ENCODE assay signal across 13 cellular contexts in the genomic region with DNA sequence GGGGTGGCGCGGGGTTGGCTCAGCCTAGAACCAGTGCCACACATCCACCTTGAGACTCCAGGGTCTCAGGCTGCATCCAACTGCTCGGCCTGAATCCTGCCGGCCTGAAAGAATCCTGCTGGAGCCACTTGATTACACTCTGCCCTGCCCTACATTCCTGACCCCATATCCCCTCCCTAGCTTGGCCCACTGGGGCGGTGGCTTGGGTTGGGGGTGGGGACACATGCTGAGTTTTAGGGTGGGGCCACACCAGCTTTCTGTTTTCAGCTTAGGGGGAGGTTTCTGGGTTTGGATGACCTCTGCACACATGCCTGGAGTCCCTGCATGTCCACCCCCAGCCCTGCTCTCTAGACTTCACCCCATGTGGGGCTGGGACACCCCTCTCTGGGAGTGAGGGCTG. TPM values are rescaled to one million over a fixed set of nuclear protein-coding genes. Genes with fewer than 3 reads are reported as not detected.
DNase-seq lines count a peak whose midpoint lies in the region; ATAC-seq and TF ChIP-seq lines count a peak whose summit lies in the region.
"Had no signal": no experiment of that assay in that cellular context is flagged by ENCODE, and none has a peak within 500 bp of the region (broad histone marks: within the 10 kb centered on the region; RNA-seq: fewer than 3 reads in every experiment).

No MANE protein-coding gene starts in this region.

- H3K4me3 ChIP-seq in duodenal mucosa (ENCODE audit: low read depth in 1 of 2, low read length in 2 of 2) (peak overlapping the region in 1 of 2 donors; percentile 31), mucosa of rectum (ENCODE audit: low read length in 2 of 2) (peak overlapping the region; percentile 9 to 20), upper lobe of right lung (no peak overlapping the region)
- H3K4me3 ChIP-seq: smooth muscle cell had no signal

- DNase-seq in activated naive CD8-positive, alpha-beta T cell treated with anti-CD3 and anti-CD28 coated beads, Interleukin-2, amount 50 U/mL, for 24 hours = no peak
- no peak for DNase-seq in activated naive CD8-positive, alpha-beta T cell treated with anti-CD3 and anti-CD28 coated beads for 36 hours
- DNase-seq in upper lobe of right lung (no peak), GM03348 (ENCODE audit: low spot score) (no peak), NCI-H1436 (lab: John Stamatoyannopoulos, UW) (no peak)
- DNase-seq: hypothalamus, NCI-H524 treated with DMSO at 0.1 percent for 48 hours had no signal

- H3K27me3 ChIP-seq in duodenal mucosa (ENCODE audit: control insufficient read depth in 1 of 2, insufficient read depth in 2 of 2, low read length in 2 of 2) = no peaks in the 10 kb centered on the region
- no peaks in the 10 kb centered on the region for H3K27me3 ChIP-seq in mucosa of rectum (ENCODE audit: control insufficient read depth in 2 of 2, insufficient read depth in 2 of 2, low read length in 2 of 2)
- no peaks in the 10 kb centered on the region for H3K27me3 ChIP-seq in upper lobe of right lung

- peak overlapping the region; percentile 4 for H3K27ac Mint-ChIP-seq in activated naive CD8-positive, alpha-beta T cell treated with anti-CD3 and anti-CD28 coated beads, Interleukin-2, amount 50 U/mL, for 24 hours
- H3K27ac Mint-ChIP-seq in activated naive CD8-positive, alpha-beta T cell treated with anti-CD3 and anti-CD28 coated beads for 36 hours = no peak overlapping the region
- H3K27ac Mint-ChIP-seq: brain had no signal

- no peak overlapping the region for H3K4me3 Mint-ChIP-seq in activated naive CD8-positive, alpha-beta T cell treated with anti-CD3 and anti-CD28 coated beads, Interleukin-2, amount 50 U/mL, for 24 hours
- no peak overlapping the region for H3K4me3 Mint-ChIP-seq in activated naive CD8-positive, alpha-beta T cell treated with anti-CD3 and anti-CD28 coated beads for 36 hours
- H3K4me3 Mint-ChIP-seq: brain, neural crest cell had no signal

- no peak overlapping the region for H3K27ac ChIP-seq in duodenal mucosa (ENCODE audit: low read depth, low read length)
- H3K27ac ChIP-seq in mucosa of rectum (ENCODE audit: low read depth in 2 of 2, low read length in 2 of 2) = peak overlapping the region; percentile 59 to 68
- peak overlapping the region; percentile 56 for H3K27ac ChIP-seq in upper lobe of right lung

- ATAC-seq in activated naive CD8-positive, alpha-beta T cell treated with anti-CD3 and anti-CD28 coated beads, Interleukin-2, amount 50 U/mL, for 24 hours = no peak
- ATAC-seq in upper lobe of right lung (peak; percentile 69), HG03378 (IDR thresholded peaks at IDR 0.05; ENCODE audit: unreplicated experiment) (no peak)

- peaks cover 30% of the 10 kb centered on the region for H3K4me1 Mint-ChIP-seq in activated naive CD8-positive, alpha-beta T cell treated with anti-CD3 and anti-CD28 coated beads, Interleukin-2, amount 50 U/mL, for 24 hours
- H3K4me1 Mint-ChIP-seq in activated naive CD8-positive, alpha-beta T cell treated with anti-CD3 and anti-CD28 coated beads for 36 hours = peaks cover 45% of the 10 kb centered on the region

- TF ChIP-seq CTCF in upper lobe of right lung (IDR thresholded peaks at IDR 0.05) = no peak

- H3K9me3 ChIP-seq in duodenal mucosa (ENCODE audit: control insufficient read depth in 1 of 2, low read length in 2 of 2) = no peaks in the 10 kb centered on the region
- H3K9me3 ChIP-seq in mucosa of rectum (ENCODE audit: control insufficient read depth in 2 of 2, low read length in 2 of 2) = no peaks in the 10 kb centered on the region
- no peaks in the 10 kb centered on the region for H3K9me3 ChIP-seq in upper lobe of right lung

- intact Hi-C loops in upper lobe of right lung (cut with DNase I) = no loop called here

- peaks cover 55 to 68% of the 10 kb centered on the region in 2 donors for H3K4me1 ChIP-seq in duodenal mucosa (ENCODE audit: control insufficient read depth in 1 of 2, insufficient read depth in 2 of 2, low read length in 2 of 2)
- H3K4me1 ChIP-seq in mucosa of rectum (ENCODE audit: control insufficient read depth in 2 of 2, insufficient read depth in 2 of 2, low read length in 2 of 2) = peaks cover 46 to 57% of the 10 kb centered on the region in 2 donors
- H3K4me1 ChIP-seq in upper lobe of right lung = peaks cover 41% of the 10 kb centered on the region

- peaks cover 22% of the 10 kb centered on the region for H3K36me3 Mint-ChIP-seq in activated naive CD8-positive, alpha-beta T cell treated with anti-CD3 and anti-CD28 coated beads, Interleukin-2, amount 50 U/mL, for 24 hours (ENCODE audit: low read depth)
- peaks cover 27% of the 10 kb centered on the region for H3K36me3 Mint-ChIP-seq in activated naive CD8-positive, alpha-beta T cell treated with anti-CD3 and anti-CD28 coated beads for 36 hours
- H3K36me3 Mint-ChIP-seq: brain had no signal

- no peaks in the 10 kb centered on the region for H3K9me3 Mint-ChIP-seq in activated naive CD8-positive, alpha-beta T cell treated with anti-CD3 and anti-CD28 coated beads, Interleukin-2, amount 50 U/mL, for 24 hours
- H3K9me3 Mint-ChIP-seq in activated naive CD8-positive, alpha-beta T cell treated with anti-CD3 and anti-CD28 coated beads for 36 hours = no peaks in the 10 kb centered on the region
- H3K9me3 Mint-ChIP-seq: neural crest cell had no signal

- H3K36me3 ChIP-seq in duodenal mucosa (ENCODE audit: control insufficient read depth in 1 of 2, insufficient read depth in 2 of 2, low read length in 2 of 2) (peaks cover 0 to 4% of the 10 kb centered on the region in 2 donors), mucosa of rectum (ENCODE audit: control insufficient read depth in 2 of 2, insufficient read depth in 2 of 2, low read length in 2 of 2) (peaks cover 3 to 8% of the 10 kb centered on the region in 2 donors), upper lobe of right lung (peaks cover 8% of the 10 kb centered on the region)

- peak overlapping the region; percentile 23 to 48 for H3K9ac ChIP-seq in duodenal mucosa (ENCODE audit: low read depth in 1 of 2, low read length in 2 of 2)
- peak overlapping the region; percentile 14 to 18 for H3K9ac ChIP-seq in mucosa of rectum (ENCODE audit: low read depth in 1 of 2, low read length in 2 of 2)

- H3K27me3 Mint-ChIP-seq in activated naive CD8-positive, alpha-beta T cell treated with anti-CD3 and anti-CD28 coated beads, Interleukin-2, amount 50 U/mL, for 24 hours = no peaks in the 10 kb centered on the region
- no peaks in the 10 kb centered on the region for H3K27me3 Mint-ChIP-seq in activated naive CD8-positive, alpha-beta T cell treated with anti-CD3 and anti-CD28 coated beads for 36 hours

RNA-seq across cellular contexts. Expression of gene ITPR3, which starts 6.8 kb away (rescaled TPM):
- total RNA-seq in activated naive CD8-positive, alpha-beta T cell treated with anti-CD3 and anti-CD28 coated beads for 36 hours = 10 to 100 TPM; 35.5 to 36.6 TPM
- 111 TPM for total RNA-seq in upper lobe of right lung

RNA-seq across cellular contexts. Expression of gene BAK1, which starts 47.8 kb away (rescaled TPM):
- total RNA-seq in activated naive CD8-positive, alpha-beta T cell treated with anti-CD3 and anti-CD28 coated beads for 36 hours = 10 to 100 TPM; 32.0 to 34.3 TPM
- total RNA-seq in upper lobe of right lung = 19.1 TPM
